Comparison of ENCODE assay signal across 26 cellular contexts in the genomic region with DNA sequence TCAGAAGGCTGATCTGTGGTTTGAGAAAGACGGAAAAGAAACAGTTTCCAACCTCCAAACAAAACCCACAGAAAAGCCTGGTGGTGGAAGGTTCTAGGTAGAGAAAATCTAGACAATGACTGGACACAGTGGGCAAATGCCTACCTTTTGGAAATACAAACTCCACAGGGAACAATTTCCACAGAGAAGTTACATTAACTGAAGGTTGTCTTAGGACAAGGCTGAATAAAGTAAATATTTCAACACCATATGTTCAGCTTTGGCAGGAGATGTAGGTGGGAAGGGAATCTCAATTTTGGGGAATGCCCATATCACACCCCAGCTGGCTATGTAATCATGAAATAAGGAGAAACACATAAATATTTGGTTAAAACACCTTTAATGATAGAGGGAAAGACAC. TPM values are rescaled to one million over a fixed set of nuclear protein-coding genes. Genes with fewer than 3 reads are reported as not detected.
A peak's percentile ranks its signal among the peaks of the same experiment; 100 is the strongest.
DNase-seq lines count a peak whose midpoint lies in the region; ATAC-seq and TF ChIP-seq lines count a peak whose summit lies in the region.
"Had no signal": no experiment of that assay in that cellular context is flagged by ENCODE, and none has a peak within 500 bp of the region (broad histone marks: within the 10 kb centered on the region; RNA-seq: fewer than 3 reads in every experiment).

No MANE protein-coding gene starts in this region.

- peaks cover 2% of the 10 kb centered on the region for H3K4me1 Mint-ChIP-seq in glutamatergic neuron (ENCODE audit: low read depth, unreplicated experiment)

- no peak overlapping the region for H3K4ac ChIP-seq in neuronal stem cell (ENCODE audit: low read length)

- H4K8ac ChIP-seq in neuronal stem cell (ENCODE audit: low read depth, low read length) = no peak overlapping the region

- H2BK15ac ChIP-seq in neuronal stem cell (ENCODE audit: low read length) = no peak overlapping the region

- no peak overlapping the region for H3K23ac ChIP-seq in neuronal stem cell (ENCODE audit: low read depth, low read length, poor library complexity)

- WGBS in neuronal stem cell (ENCODE audit: extremely low coverage in 2 of 2, insufficient read length in 2 of 2, insufficient replicate concordance in 1 of 2), 2 donors = no CpG with 5 or more reads among the region's 1 CpG

- peaks cover 2 to 4% of the 10 kb centered on the region in 2 donors for H3K9me3 ChIP-seq in neuronal stem cell (replicated peaks in 1 of 2; ENCODE audit: control insufficient read depth in 2 of 2, insufficient read depth in 1 of 2, low read depth in 1 of 2, low read length in 2 of 2)

- peaks cover 15 to 39% of the 10 kb centered on the region in 2 donors for H3K4me1 ChIP-seq in neuronal stem cell (ENCODE audit: control insufficient read depth in 2 of 2, insufficient read depth in 1 of 2, low read depth in 1 of 2, low read length in 2 of 2)

- no peak overlapping the region for H2BK120ac ChIP-seq in neuronal stem cell (ENCODE audit: low read depth, low read length)

- H2AK5ac ChIP-seq in neuronal stem cell (ENCODE audit: low read depth, low read length) = no peak overlapping the region

- H3K27ac Mint-ChIP-seq in glutamatergic neuron (ENCODE audit: unreplicated experiment) = peak overlapping the region; percentile 28
- H3K27ac Mint-ChIP-seq: T-cell had no signal

- peak overlapping the region; percentile 43 for H3K27ac ChIP-seq in neuronal stem cell (replicated peaks; ENCODE audit: low read length)
- H3K27ac ChIP-seq: C4-2B, RWPE1 had no signal

- no peak overlapping the region for H2BK12ac ChIP-seq in neuronal stem cell (ENCODE audit: low read length)

- H3K27me3 Mint-ChIP-seq in glutamatergic neuron (ENCODE audit: unreplicated experiment) = peaks cover 15% of the 10 kb centered on the region

- H3K4me2 ChIP-seq in neuronal stem cell (ENCODE audit: insufficient read depth, low read length, poor library complexity, severe bottlenecking) = no peak overlapping the region

- peak; percentile 57 for DNase-seq in NCI-H2171 treated with DMSO at 0.1 percent for 48 hours (lab: John Stamatoyannopoulos, UW)
- no peak for DNase-seq in NCI-H2171 (lab: John Stamatoyannopoulos, UW)
- DNase-seq in NCI-H69 (lab: John Stamatoyannopoulos, UW) = peak; percentile 33
- DNase-seq in glutamatergic neuron = no peak
- no peak for DNase-seq in neuronal stem cell (ENCODE audit: low spot score)
- DNase-seq in DMS114 treated with DMSO at 0.1 percent for 48 hours (lab: John Stamatoyannopoulos, UW; ENCODE audit: unreplicated experiment) = no peak
- DNase-seq: 8988T; DMS79; Kasumi-1; NCI-H1417; NCI-H1930; NCI-H226; NCI-H510A treated with DMSO at 0.1 percent for 48 hours; NCI-H774; NK-92 treated with Interleukin-12 subunit alpha and Interleukin-12 subunit beta, amount 100 ng/mL, for 24 hours; SHP77 treated with DMSO at 0.1 percent for 48 hours; T-cell had no signal

- ATAC-seq in HG02759 (IDR thresholded peaks at IDR 0.05; ENCODE audit: unreplicated experiment) (no peak), GM21528 (IDR thresholded peaks at IDR 0.05; ENCODE audit: low FRiP score, unreplicated experiment) (no peak)
- ATAC-seq: HCT116, SK-N-SH treated with all-trans-retinoic acid at 6 μM for 48 hours, T-cell had no signal

- peak overlapping the region; percentile 56 for H3K4me3 Mint-ChIP-seq in glutamatergic neuron (ENCODE audit: unreplicated experiment)
- H3K4me3 Mint-ChIP-seq: T-cell had no signal

- H3K79me1 ChIP-seq in neuronal stem cell (ENCODE audit: low read depth, low read length) = peaks cover 11% of the 10 kb centered on the region

- H3K4me3 ChIP-seq in neuronal stem cell (ENCODE audit: low read length in 2 of 2) = no peak overlapping the region

- no peak overlapping the region for H4K91ac ChIP-seq in neuronal stem cell (ENCODE audit: low read depth, low read length, poor library complexity)

- peaks cover 22% of the 10 kb centered on the region for H3K36me3 Mint-ChIP-seq in glutamatergic neuron (ENCODE audit: unreplicated experiment)
- H3K36me3 Mint-ChIP-seq: T-cell had no signal

- no peak overlapping the region for H3K9ac ChIP-seq in neuronal stem cell (ENCODE audit: low read depth, low read length, poor library complexity)

- no peak for TF ChIP-seq CTCF in glutamatergic neuron (IDR thresholded peaks at IDR 0.05; ENCODE audit: partially characterized antibody, unreplicated experiment)

- no peak overlapping the region for H2AFZ ChIP-seq in neuronal stem cell (ENCODE audit: low read length)

- peaks cover 41 to 64% of the 10 kb centered on the region in 2 donors for H3K36me3 ChIP-seq in neuronal stem cell (replicated peaks in 1 of 2; ENCODE audit: control insufficient read depth in 2 of 2, insufficient read depth in 2 of 2, low read length in 2 of 2)

- no peak overlapping the region for H3K14ac ChIP-seq in neuronal stem cell (ENCODE audit: low read length)

- H3K27me3 ChIP-seq in neuronal stem cell (ENCODE audit: control insufficient read depth in 3 of 3, insufficient read depth in 3 of 3, low read depth in 1 of 3, low read length in 3 of 3) = no peaks in the 10 kb centered on the region

- no peak overlapping the region for H3K18ac ChIP-seq in neuronal stem cell (ENCODE audit: low read length)

- H3K9me3 Mint-ChIP-seq in glutamatergic neuron (ENCODE audit: unreplicated experiment) = peaks cover 10% of the 10 kb centered on the region
- H3K9me3 Mint-ChIP-seq: IgD-negative memory B cell, T-cell had no signal

- no peak overlapping the region for H2BK5ac ChIP-seq in neuronal stem cell (ENCODE audit: low read length)

RNA-seq across cellular contexts. Expression of a gene that starts 5.4 kb away (rescaled TPM):
- total RNA-seq in glutamatergic neuron (ENCODE audit: unreplicated experiment) = 62.9 TPM
- 395 TPM for polyA plus RNA-seq in neuronal stem cell (2013, experiment 1 of 2)
- polyA plus RNA-seq in neuronal stem cell (2013, experiment 2 of 2) = 396 TPM

RNA-seq across cellular contexts. Expression of a gene that starts 9.6 kb away (rescaled TPM):
- total RNA-seq in glutamatergic neuron (ENCODE audit: unreplicated experiment) = 90.0 TPM
- 61.5 TPM for polyA plus RNA-seq in neuronal stem cell (2013, experiment 1 of 2)
- polyA plus RNA-seq in neuronal stem cell (2013, experiment 2 of 2) = 63.8 TPM

RNA-seq across cellular contexts. Expression of a gene that starts 43.7 kb away (rescaled TPM):
- total RNA-seq in glutamatergic neuron (ENCODE audit: unreplicated experiment) = 63.0 TPM
- polyA plus RNA-seq in neuronal stem cell (2013, experiment 1 of 2) = 37.7 TPM
- 38.0 TPM for polyA plus RNA-seq in neuronal stem cell (2013, experiment 2 of 2)

RNA-seq across cellular contexts. Expression of a gene that starts 44.0 kb away (rescaled TPM):
- 75.2 TPM for total RNA-seq in glutamatergic neuron (ENCODE audit: unreplicated experiment)
- polyA plus RNA-seq in neuronal stem cell (2013, experiment 1 of 2) = 29.9 TPM
- 29.5 TPM for polyA plus RNA-seq in neuronal stem cell (2013, experiment 2 of 2)

RNA-seq across cellular contexts. Expression of a gene that starts 59.2 kb away (rescaled TPM):
- not detected for total RNA-seq in glutamatergic neuron (ENCODE audit: unreplicated experiment)
- not detected for polyA plus RNA-seq in neuronal stem cell (2013, experiment 1 of 2)
- polyA plus RNA-seq in neuronal stem cell (2013, experiment 2 of 2) = not detected
- total RNA-seq: H1, MCF 10A, T-cell had no signal
- polyA plus RNA-seq: H1, IgD-negative memory B cell had no signal

Comparison
In these comparisons a context has a peak if more than half of its experiments do, and no peak if none do; other contexts are left out.
1. DNase-seq: peak in NCI-H2171 treated with DMSO at 0.1 percent for 48 hours (single experiment) and NCI-H69 (single experiment); none in NCI-H2171 (single experiment), glutamatergic neuron (single experiment), neuronal stem cell (single experiment) and DMS114 treated with DMSO at 0.1 percent for 48 hours (single experiment).